1 cellular context compared by ENCODE assay signal in the genomic region with DNA sequence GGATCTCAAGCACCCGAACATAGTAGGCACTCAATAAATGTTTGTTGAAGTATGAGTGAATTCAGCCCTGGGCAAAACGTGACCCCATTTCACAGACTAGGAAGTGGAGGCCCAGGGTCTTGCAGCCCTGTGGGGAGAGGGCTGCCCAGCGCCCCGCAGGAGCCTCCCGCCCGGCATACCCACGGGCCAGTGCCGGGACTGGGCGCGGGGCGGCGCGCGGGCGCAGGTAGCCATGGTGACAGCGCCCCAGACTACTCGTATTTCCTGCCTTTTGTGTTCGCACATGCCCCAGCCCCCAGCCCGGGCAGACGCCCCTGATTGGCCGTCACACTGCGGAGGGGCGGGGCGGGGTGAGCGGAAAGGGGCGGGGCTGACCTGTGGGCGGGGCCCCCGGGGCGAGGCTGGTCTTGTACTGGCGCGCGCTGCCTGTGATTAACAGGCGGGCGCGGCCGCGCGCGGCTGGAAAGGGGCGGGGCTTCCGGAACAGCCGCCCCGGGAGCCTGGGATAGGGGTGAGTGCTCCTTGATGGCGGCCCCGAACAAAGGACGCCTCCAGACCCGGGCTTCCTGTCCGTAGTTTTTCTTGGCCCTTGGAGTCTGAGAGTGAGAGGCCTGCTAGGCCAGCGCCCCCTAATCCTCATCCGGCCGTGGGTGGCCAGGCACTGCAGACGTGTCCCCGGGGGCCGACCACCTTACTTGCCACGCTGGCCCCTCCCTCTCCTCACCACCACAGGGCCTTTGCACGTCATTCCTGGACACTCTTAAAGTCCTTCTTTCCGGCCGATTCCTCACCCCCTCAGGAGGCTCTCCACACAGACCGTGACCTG.
A peak's percentile ranks its signal among the peaks of the same experiment; 100 is the strongest.
TF ChIP-seq lines count a peak whose summit lies in the region.

No MANE protein-coding gene starts in this region.

TF ChIP-seq in HEK293, 187 proteins besides CTCF, POLR2A, EP300 and RAD21 (continued from another document and continues in another):
- TF ChIP-seq ZBTB26 (tag by site-specific recombination; optimal IDR thresholded peaks at IDR 0.05), result peak; percentile 83
- TF ChIP-seq, protein P1, sequence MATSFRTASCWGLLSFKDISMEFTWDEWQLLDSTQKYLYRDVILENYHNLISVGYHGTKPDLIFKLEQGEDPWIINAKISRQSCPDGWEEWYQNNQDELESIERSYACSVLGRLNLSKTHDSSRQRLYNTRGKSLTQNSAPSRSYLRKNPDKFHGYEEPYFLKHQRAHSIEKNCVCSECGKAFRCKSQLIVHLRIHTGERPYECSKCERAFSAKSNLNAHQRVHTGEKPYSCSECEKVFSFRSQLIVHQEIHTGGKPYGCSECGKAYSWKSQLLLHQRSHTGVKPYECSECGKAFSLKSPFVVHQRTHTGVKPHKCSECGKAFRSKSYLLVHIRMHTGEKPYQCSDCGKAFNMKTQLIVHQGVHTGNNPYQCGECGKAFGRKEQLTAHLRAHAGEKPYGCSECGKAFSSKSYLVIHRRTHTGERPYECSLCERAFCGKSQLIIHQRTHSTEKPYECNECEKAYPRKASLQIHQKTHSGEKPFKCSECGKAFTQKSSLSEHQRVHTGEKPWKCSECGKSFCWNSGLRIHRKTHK (tag by site-specific recombination; IDR thresholded peaks at IDR 0.05), result no peak
- peak; percentile 83 for TF ChIP-seq ZNF341 (tag by site-specific recombination; IDR thresholded peaks at IDR 0.05; ENCODE audit: low read depth)
- no peak for TF ChIP-seq ZNF548 (tag by site-specific recombination; IDR thresholded peaks at IDR 0.05)
- peak; percentile 79 for TF ChIP-seq ZNF580 (tag by site-specific recombination; IDR thresholded peaks at IDR 0.05)
- TF ChIP-seq ZNF629 (tag by site-specific recombination; IDR thresholded peaks at IDR 0.05), result 0 out of 2 replicates have a peak, but pooled peaks have one; percentile 22
- TF ChIP-seq SP3 (tag by site-specific recombination; IDR thresholded peaks at IDR 0.05), result peak; percentile 82
- peak; percentile 73 for TF ChIP-seq GLIS2 (tag by site-specific recombination; IDR thresholded peaks at IDR 0.05)
- peak; percentile 100 for TF ChIP-seq ZNF623 (tag by site-specific recombination; IDR thresholded peaks at IDR 0.05)
- TF ChIP-seq ZFP3 (tag by site-specific recombination; IDR thresholded peaks at IDR 0.05; ENCODE audit: low read depth), result no peak
- TF ChIP-seq AEBP2 (tag by site-specific recombination; IDR thresholded peaks at IDR 0.05; ENCODE audit: borderline replicate concordance), result no peak
- no peak for TF ChIP-seq OVOL3 (tag by site-specific recombination; IDR thresholded peaks at IDR 0.05)
- peak; percentile 55; the same call in 1 of the 2 replicates for TF ChIP-seq ZNF501 (tag by site-specific recombination; IDR thresholded peaks at IDR 0.05)
- TF ChIP-seq MZF1 (tag by site-specific recombination; IDR thresholded peaks at IDR 0.05; ENCODE audit: borderline replicate concordance), result no peak
- peak; percentile 46; the same call in 1 of the 2 replicates for TF ChIP-seq ZFP69B (tag by site-specific recombination; IDR thresholded peaks at IDR 0.05)
- TF ChIP-seq ZSCAN23 (tag by site-specific recombination; IDR thresholded peaks at IDR 0.05), result 0 out of 2 replicates have a peak, but pooled peaks have one; percentile 31
- TF ChIP-seq, protein P2, sequence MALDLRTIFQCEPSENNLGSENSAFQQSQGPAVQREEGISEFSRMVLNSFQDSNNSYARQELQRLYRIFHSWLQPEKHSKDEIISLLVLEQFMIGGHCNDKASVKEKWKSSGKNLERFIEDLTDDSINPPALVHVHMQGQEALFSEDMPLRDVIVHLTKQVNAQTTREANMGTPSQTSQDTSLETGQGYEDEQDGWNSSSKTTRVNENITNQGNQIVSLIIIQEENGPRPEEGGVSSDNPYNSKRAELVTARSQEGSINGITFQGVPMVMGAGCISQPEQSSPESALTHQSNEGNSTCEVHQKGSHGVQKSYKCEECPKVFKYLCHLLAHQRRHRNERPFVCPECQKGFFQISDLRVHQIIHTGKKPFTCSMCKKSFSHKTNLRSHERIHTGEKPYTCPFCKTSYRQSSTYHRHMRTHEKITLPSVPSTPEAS (tag by site-specific recombination; IDR thresholded peaks at IDR 0.05), result 0 out of 2 replicates have a peak, but pooled peaks have one; percentile 35
- TF ChIP-seq ZNF391 (tag by site-specific recombination; IDR thresholded peaks at IDR 0.05; ENCODE audit: borderline replicate concordance, low read depth), result 0 out of 2 replicates have a peak, but pooled peaks have one; percentile 69
- TF ChIP-seq, protein P3, sequence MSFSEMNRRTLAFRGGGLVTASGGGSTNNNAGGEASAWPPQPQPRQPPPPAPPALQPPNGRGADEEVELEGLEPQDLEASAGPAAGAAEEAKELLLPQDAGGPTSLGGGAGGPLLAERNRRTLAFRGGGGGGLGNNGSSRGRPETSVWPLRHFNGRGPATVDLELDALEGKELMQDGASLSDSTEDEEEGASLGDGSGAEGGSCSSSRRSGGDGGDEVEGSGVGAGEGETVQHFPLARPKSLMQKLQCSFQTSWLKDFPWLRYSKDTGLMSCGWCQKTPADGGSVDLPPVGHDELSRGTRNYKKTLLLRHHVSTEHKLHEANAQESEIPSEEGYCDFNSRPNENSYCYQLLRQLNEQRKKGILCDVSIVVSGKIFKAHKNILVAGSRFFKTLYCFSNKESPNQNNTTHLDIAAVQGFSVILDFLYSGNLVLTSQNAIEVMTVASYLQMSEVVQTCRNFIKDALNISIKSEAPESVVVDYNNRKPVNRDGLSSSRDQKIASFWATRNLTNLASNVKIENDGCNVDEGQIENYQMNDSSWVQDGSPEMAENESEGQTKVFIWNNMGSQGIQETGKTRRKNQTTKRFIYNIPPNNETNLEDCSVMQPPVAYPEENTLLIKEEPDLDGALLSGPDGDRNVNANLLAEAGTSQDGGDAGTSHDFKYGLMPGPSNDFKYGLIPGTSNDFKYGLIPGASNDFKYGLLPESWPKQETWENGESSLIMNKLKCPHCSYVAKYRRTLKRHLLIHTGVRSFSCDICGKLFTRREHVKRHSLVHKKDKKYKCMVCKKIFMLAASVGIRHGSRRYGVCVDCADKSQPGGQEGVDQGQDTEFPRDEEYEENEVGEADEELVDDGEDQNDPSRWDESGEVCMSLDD (tag by site-specific recombination; IDR thresholded peaks at IDR 0.05), result 0 out of 2 replicates have a peak, but pooled peaks have one; percentile 52
- TF ChIP-seq SP2 (tag by site-specific recombination; IDR thresholded peaks at IDR 0.05), result peak; percentile 91
- TF ChIP-seq ZNF792 (tag by site-specific recombination; IDR thresholded peaks at IDR 0.05), result peak; percentile 85; the same call in 1 of the 2 replicates
- TF ChIP-seq ZIC2 (tag by site-specific recombination; IDR thresholded peaks at IDR 0.05), result no peak
- TF ChIP-seq ZBTB20 (tag by site-specific recombination; IDR thresholded peaks at IDR 0.05), result no peak
- TF ChIP-seq ZNF426 (tag by site-specific recombination; IDR thresholded peaks at IDR 0.05), result no peak
- TF ChIP-seq WT1 (tag by site-specific recombination; IDR thresholded peaks at IDR 0.05), result no peak; the same call in 1 of the 2 replicates
- peak; percentile 60; the same call in 1 of the 2 replicates for TF ChIP-seq ZSCAN30 (tag by site-specific recombination; IDR thresholded peaks at IDR 0.05)
- no peak for TF ChIP-seq ZNF658 (tag by site-specific recombination; IDR thresholded peaks at IDR 0.05)
- peak; percentile 78 for TF ChIP-seq ZNF24 (tag by site-specific recombination; IDR thresholded peaks at IDR 0.05)
- TF ChIP-seq ZFHX2 (tag by site-specific recombination; conservative IDR thresholded peaks at IDR 0.05), result peak; percentile 70
- TF ChIP-seq HIC1 (tag by site-specific recombination; IDR thresholded peaks at IDR 0.05), result peak; percentile 81
- peak; percentile 78; the same call in 1 of the 2 replicates for TF ChIP-seq YY2 (tag by site-specific recombination; IDR thresholded peaks at IDR 0.05)
- TF ChIP-seq, protein P4, sequence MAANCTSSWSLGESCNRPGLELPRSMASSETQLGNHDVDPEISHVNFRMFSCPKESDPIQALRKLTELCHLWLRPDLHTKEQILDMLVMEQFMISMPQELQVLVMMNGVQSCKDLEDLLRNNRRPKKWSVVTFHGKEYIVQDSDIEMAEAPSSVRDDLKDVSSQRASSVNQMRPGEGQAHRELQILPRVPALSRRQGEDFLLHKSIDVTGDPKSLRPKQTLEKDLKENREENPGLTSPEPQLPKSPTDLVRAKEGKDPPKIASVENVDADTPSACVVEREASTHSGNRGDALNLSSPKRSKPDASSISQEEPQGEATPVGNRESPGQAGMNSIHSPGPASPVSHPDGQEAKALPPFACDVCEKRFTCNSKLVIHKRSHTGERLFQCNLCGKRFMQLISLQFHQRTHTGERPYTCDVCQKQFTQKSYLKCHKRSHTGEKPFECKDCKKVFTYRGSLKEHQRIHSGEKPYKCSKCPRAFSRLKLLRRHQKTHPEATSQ (tag by site-specific recombination; IDR thresholded peaks at IDR 0.05), result peak; percentile 80; the same call in 1 of the 2 replicates
- TF ChIP-seq, protein P5, sequence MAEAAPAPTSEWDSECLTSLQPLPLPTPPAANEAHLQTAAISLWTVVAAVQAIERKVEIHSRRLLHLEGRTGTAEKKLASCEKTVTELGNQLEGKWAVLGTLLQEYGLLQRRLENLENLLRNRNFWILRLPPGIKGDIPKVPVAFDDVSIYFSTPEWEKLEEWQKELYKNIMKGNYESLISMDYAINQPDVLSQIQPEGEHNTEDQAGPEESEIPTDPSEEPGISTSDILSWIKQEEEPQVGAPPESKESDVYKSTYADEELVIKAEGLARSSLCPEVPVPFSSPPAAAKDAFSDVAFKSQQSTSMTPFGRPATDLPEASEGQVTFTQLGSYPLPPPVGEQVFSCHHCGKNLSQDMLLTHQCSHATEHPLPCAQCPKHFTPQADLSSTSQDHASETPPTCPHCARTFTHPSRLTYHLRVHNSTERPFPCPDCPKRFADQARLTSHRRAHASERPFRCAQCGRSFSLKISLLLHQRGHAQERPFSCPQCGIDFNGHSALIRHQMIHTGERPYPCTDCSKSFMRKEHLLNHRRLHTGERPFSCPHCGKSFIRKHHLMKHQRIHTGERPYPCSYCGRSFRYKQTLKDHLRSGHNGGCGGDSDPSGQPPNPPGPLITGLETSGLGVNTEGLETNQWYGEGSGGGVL (tag by site-specific recombination; IDR thresholded peaks at IDR 0.05), result no peak
- TF ChIP-seq ZNF843 (tag by site-specific recombination; IDR thresholded peaks at IDR 0.05), result no peak
- TF ChIP-seq ZNF133 (tag by site-specific recombination; IDR thresholded peaks at IDR 0.05), result no peak
- no peak for TF ChIP-seq ZNF660 (tag by site-specific recombination; IDR thresholded peaks at IDR 0.05)
- TF ChIP-seq KLF7 (tag by site-specific recombination; IDR thresholded peaks at IDR 0.05; ENCODE audit: borderline replicate concordance), result peak; percentile 82
- peak; percentile 68; the same call in 1 of the 2 replicates for TF ChIP-seq ZNF324 (tag by site-specific recombination; IDR thresholded peaks at IDR 0.05)
- TF ChIP-seq KLF1 (tag by site-specific recombination; IDR thresholded peaks at IDR 0.05), result 0 out of 2 replicates have a peak, but pooled peaks have one; percentile 51
- 0 out of 2 replicates have a peak, but pooled peaks have one; percentile 24 for TF ChIP-seq KLF10 (tag by site-specific recombination; IDR thresholded peaks at IDR 0.05)
